Comparison of ENCODE assay signal across 19 cellular contexts in genomic region chr19:33296473-33297060, GRCh38. TPM values are rescaled to one million over a fixed set of nuclear protein-coding genes. Genes with fewer than 3 reads are reported as not detected.
DNase-seq lines count a peak whose midpoint lies in the region; ATAC-seq lines count a peak whose summit lies in the region.
"Had no signal": no experiment of that assay in that cellular context is flagged by ENCODE, and none has a peak within 500 bp of the region (broad histone marks: within the 10 kb centered on the region; RNA-seq: fewer than 3 reads in every experiment).

No MANE protein-coding gene starts in this region.

- peaks cover 0 to 10% (median 0%) of the 10 kb centered on the region in 5 donors for H3K36me3 ChIP-seq in subcutaneous abdominal adipose tissue (ENCODE audit: control insufficient read depth in 5 of 5, insufficient read depth in 5 of 5, low read length in 5 of 5)
- H3K36me3 ChIP-seq: BE2C, neural progenitor cell, WERI-Rb-1 had no signal

- DNase-seq in EH (ENCODE audit: low read depth): peak; percentile 90
- DNase-seq in NCI-H69 (lab: John Stamatoyannopoulos, UW): peak; percentile 9
- peak; percentile 5 to 19 for DNase-seq in left colon
- DNase-seq in T-helper 9 cell: no peak
- no peak for DNase-seq in ACHN
- no peak for DNase-seq in mesenteric fat pad (ENCODE audit: low spot score)
- no peak for DNase-seq in NCI-H1092 treated with DMSO at 0.1 percent for 48 hours (lab: John Stamatoyannopoulos, UW)
- DNase-seq: activated CD8-positive, alpha-beta T cell treated with anti-CD3 and anti-CD28 coated beads for 36 hours; activated T-cell treated with anti-CD3 and anti-CD28 coated beads, Interleukin-2, amount 50 U/mL, for 24 hours; BE2C; DMS153; GOT3; NCI-H2029; NCI-H510A; stimulated activated naive CD8-positive, alpha-beta T cell treated with anti-CD3 and anti-CD28 coated beads, Interleukin-15, amount 100 ng/mL, for 72 hours; T-helper 1 cell; WERI-Rb-1 had no signal

- peaks cover 9 to 81% (median 74%) of the 10 kb centered on the region in 5 donors for H3K4me1 ChIP-seq in subcutaneous abdominal adipose tissue (ENCODE audit: control insufficient read depth in 5 of 5, insufficient read depth in 5 of 5, low read length in 5 of 5)

- in situ Hi-C loops in ACHN (cut with HindIII; ENCODE audit: low pct_ligation_motif_present, low pct_unique_long_range_greater_than_20kb, low sequenced_read_pairs): no loop called here

- no peak overlapping the region for H3K9ac ChIP-seq in subcutaneous abdominal adipose tissue (ENCODE audit: low read length in 5 of 5)
- H3K9ac ChIP-seq: neural progenitor cell had no signal

- no peak overlapping the region for H3K4me3 ChIP-seq in subcutaneous abdominal adipose tissue (ENCODE audit: low read depth in 1 of 5, low read length in 5 of 5)
- H3K4me3 ChIP-seq: neural progenitor cell had no signal

- intact Hi-C loops in left colon (cut with DNase I, micrococcal nuclease): no loop called here

- H3K27ac ChIP-seq in subcutaneous abdominal adipose tissue (ENCODE audit: low read depth, low read length): peak overlapping the region; percentile 87
- H3K27ac ChIP-seq: neural progenitor cell, WERI-Rb-1 had no signal

- no peaks in the 10 kb centered on the region for H3K27me3 ChIP-seq in subcutaneous abdominal adipose tissue (ENCODE audit: control insufficient read depth in 5 of 5, insufficient read depth in 4 of 5, low read length in 5 of 5)

- H3K9me3 ChIP-seq in subcutaneous abdominal adipose tissue (ENCODE audit: control insufficient read depth in 5 of 5, low read length in 5 of 5): no peaks in the 10 kb centered on the region
- H3K9me3 ChIP-seq: BE2C had no signal

- ATAC-seq in left colon: no peak
- ATAC-seq: activated CD8-positive, alpha-beta T cell treated with anti-CD3 and anti-CD28 coated beads for 36 hours; stimulated activated naive CD8-positive, alpha-beta T cell treated with anti-CD3 and anti-CD28 coated beads, Interleukin-15, amount 100 ng/mL, for 72 hours had no signal

RNA-seq across cellular contexts. Expression of gene CEBPA, which starts 5.8 kb away (rescaled TPM):
- total RNA-seq in left colon (10 to 100 TPM; 70.6 to 73.5 TPM), mesenteric fat pad (263 TPM)

Comparison
In these comparisons a context has a peak if more than half of its experiments do, and no peak if none do; other contexts are left out.
1. DNase-seq: peak in EH (single experiment), NCI-H69 (single experiment) and left colon (2 of 2); none in T-helper 9 cell (single experiment), ACHN (single experiment), mesenteric fat pad (single experiment) and NCI-H1092 treated with DMSO at 0.1 percent for 48 hours (single experiment).